ENCODE assay signal across 18 cellular contexts in genomic region chr16:67885976-67886375, GRCh38. TPM values are rescaled to one million over a fixed set of nuclear protein-coding genes. Genes with fewer than 3 reads are reported as not detected.
"Had no signal": no experiment of that assay in that cellular context is flagged by ENCODE, and none has a peak within 500 bp of the region (broad histone marks: within the 10 kb centered on the region; RNA-seq: fewer than 3 reads in every experiment).

No MANE protein-coding gene starts in this region.

- H3K4me3 Mint-ChIP-seq: nephron progenitor cell, type B pancreatic cell had no signal

- H3K9me3 ChIP-seq: neutrophil, sigmoid colon, thyroid gland, uterus had no signal

- H3K27ac Mint-ChIP-seq: nephron progenitor cell, type B pancreatic cell had no signal

- H3K9me3 Mint-ChIP-seq: naive B cell, nephron progenitor cell, type B pancreatic cell had no signal

- H3K27ac ChIP-seq: foreskin keratinocyte, neutrophil, thyroid gland had no signal

- H3K4me1 ChIP-seq: foreskin keratinocyte had no signal

- H3K36me3 ChIP-seq: uterus had no signal

- ATAC-seq: foreskin keratinocyte, left colon, left ventricle myocardium superior had no signal

- H3K4me3 ChIP-seq: sigmoid colon, thyroid gland, uterus had no signal

- H3K27me3 Mint-ChIP-seq: naive B cell, type B pancreatic cell had no signal

- H3K27me3 ChIP-seq: foreskin keratinocyte, neutrophil, sigmoid colon, thyroid gland, uterus had no signal

- DNase-seq: dermis blood vessel endothelial cell; erythroblast; foreskin keratinocyte; left colon; left ventricle myocardium superior; naive B cell; nephron progenitor cell; sigmoid colon; small intestine; stimulated activated CD4-positive, alpha-beta T cell treated with anti-CD3 and anti-CD28 coated beads, Interleukin-12 subunit alpha, Interleukin-12 subunit beta, amount 100 ng/mL, for 4 hours; stimulated activated naive CD4-positive, alpha-beta T cell treated with Interleukin-2 at 50 U/mL for 16 hours; uterus had no signal

RNA-seq across cellular contexts. Expression of gene NRN1L, which starts 1.3 kb away (rescaled TPM):
- total RNA-seq: endothelial cell of umbilical vein, foreskin keratinocyte, left ventricle myocardium superior, lung microvascular endothelial cell, pulmonary artery endothelial cell, sigmoid colon had no signal
